20 cellular contexts compared by ENCODE assay signal in the genomic region with DNA sequence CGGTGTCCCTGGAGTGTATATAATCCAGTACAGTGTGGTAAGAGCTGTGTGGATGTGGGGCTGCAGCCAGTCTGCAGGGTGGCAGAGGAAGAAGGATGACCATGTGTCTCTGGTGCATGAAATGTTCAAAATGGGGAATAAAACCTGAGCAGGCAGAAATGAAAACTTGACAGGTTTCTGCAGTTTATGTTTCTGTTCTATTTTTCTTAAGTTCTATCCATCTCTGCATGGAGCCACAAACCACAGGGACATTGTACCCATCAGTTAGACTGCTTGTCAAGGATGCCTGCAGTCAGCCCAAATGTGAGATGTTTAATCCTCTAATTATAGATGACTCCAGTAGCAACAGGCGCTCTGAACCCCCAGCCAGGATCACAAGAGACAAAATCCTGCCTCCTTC.
A peak's percentile ranks its signal among the peaks of the same experiment; 100 is the strongest.
DNase-seq lines count a peak whose midpoint lies in the region; ATAC-seq and TF ChIP-seq lines count a peak whose summit lies in the region.
"Had no signal": no experiment of that assay in that cellular context is flagged by ENCODE, and none has a peak within 500 bp of the region (broad histone marks: within the 10 kb centered on the region; RNA-seq: fewer than 3 reads in every experiment).

No MANE protein-coding gene starts in this region.

- H3K27me3 ChIP-seq in GM23338 (ENCODE audit: insufficient read depth) (no peaks in the 10 kb centered on the region), left ventricle myocardium inferior (ENCODE audit: low read depth) (no peaks in the 10 kb centered on the region)
- H3K27me3 ChIP-seq: BE2C had no signal

- TF ChIP-seq CTCF in GM23338 (conservative IDR thresholded peaks at IDR 0.05; ENCODE audit: low read depth in 2 of 2) (peak in 1 of 2 experiments; percentile 25; a peak in 2 of 4 replicates), glutamatergic neuron (IDR thresholded peaks at IDR 0.05; ENCODE audit: partially characterized antibody, unreplicated experiment) (no peak), left ventricle myocardium inferior (IDR thresholded peaks at IDR 0.05; ENCODE audit: borderline replicate concordance) (no peak)

- H3K4me1 ChIP-seq in GM23338 (ENCODE audit: insufficient read depth) = no peaks in the 10 kb centered on the region
- no peaks in the 10 kb centered on the region for H3K4me1 ChIP-seq in left ventricle myocardium inferior
- H3K4me1 ChIP-seq: BE2C had no signal

- H3K79me2 ChIP-seq in GM23338 (replicated peaks; ENCODE audit: insufficient read depth) = no peaks in the 10 kb centered on the region

- H3K9me2 ChIP-seq in GM23338 (ENCODE audit: insufficient read depth) = no peaks in the 10 kb centered on the region; the same call in 1 of the 2 replicates

- H3K4me3 ChIP-seq in GM23338 = no peak overlapping the region
- H3K4me3 ChIP-seq in left ventricle myocardium inferior = no peak overlapping the region

- ATAC-seq in GM23338 = no peak

- H3K27me3 Mint-ChIP-seq in GM23338 (ENCODE audit: insufficient read depth, low read depth, poor library complexity) (no peaks in the 10 kb centered on the region), glutamatergic neuron (ENCODE audit: unreplicated experiment) (peaks cover 10% of the 10 kb centered on the region), immature natural killer cell (ENCODE audit: low read depth in 3 of 3) (peaks cover 4 to 7% (median 4%) of the 10 kb centered on the region in 3 donors)

- H3K9me3 ChIP-seq in left ventricle myocardium inferior (replicated peaks) = no peaks in the 10 kb centered on the region
- H3K9me3 ChIP-seq: BE2C had no signal

- DNase-seq in GM23338 (ENCODE audit: low spot score) = no peak
- peak; percentile 3 for DNase-seq in NCI-H69 (lab: John Stamatoyannopoulos, UW)
- peak; percentile 52 for DNase-seq in cerebellar cortex (ENCODE audit: low spot score)
- DNase-seq in glutamatergic neuron = no peak
- no peak for DNase-seq in immature natural killer cell
- no peak for DNase-seq in NCI-H1436 (lab: John Stamatoyannopoulos, UW)
- no peak for DNase-seq in left ventricle myocardium inferior
- DNase-seq: ACHN; BE2C; C1 segment of cervical spinal cord; CD4-positive, CD25-positive, alpha-beta regulatory T cell; CD8-positive, alpha-beta memory T cell; COR-L47; DMS 273 treated with DMSO at 0.1 percent for 48 hours; DMS53; DND-41; EL; GOT3; H9 had no signal

- H3K4me1 Mint-ChIP-seq in GM23338 (no peaks in the 10 kb centered on the region), glutamatergic neuron (ENCODE audit: low read depth, unreplicated experiment) (peaks cover 26% of the 10 kb centered on the region), immature natural killer cell (no peaks in the 10 kb centered on the region)
- H3K4me1 Mint-ChIP-seq: CD4-positive, CD25-positive, alpha-beta regulatory T cell; CD8-positive, alpha-beta memory T cell had no signal

- H3K36me3 ChIP-seq in GM23338 (ENCODE audit: insufficient read depth) (no peaks in the 10 kb centered on the region), left ventricle myocardium inferior (no peaks in the 10 kb centered on the region)
- H3K36me3 ChIP-seq: BE2C had no signal

- 0 out of 3 replicates have a peak, but pooled peaks cover 7% of the 10 kb centered on the region for H3K9me3 Mint-ChIP-seq in GM23338
- peaks cover 14% of the 10 kb centered on the region for H3K9me3 Mint-ChIP-seq in glutamatergic neuron (ENCODE audit: unreplicated experiment)
- peaks cover 0 to 14% (median 2%) of the 10 kb centered on the region in 6 donors for H3K9me3 Mint-ChIP-seq in immature natural killer cell

- H3K36me3 Mint-ChIP-seq in GM23338 (ENCODE audit: low read depth) = peaks cover 4% of the 10 kb centered on the region; the same call in 1 of the 3 replicates
- peaks cover 12% of the 10 kb centered on the region for H3K36me3 Mint-ChIP-seq in glutamatergic neuron (ENCODE audit: unreplicated experiment)
- H3K36me3 Mint-ChIP-seq in immature natural killer cell = no peaks in the 10 kb centered on the region
- H3K36me3 Mint-ChIP-seq: CD4-positive, CD25-positive, alpha-beta regulatory T cell; CD8-positive, alpha-beta memory T cell had no signal

- H3K4me2 ChIP-seq in GM23338 = no peak overlapping the region

- no peaks in the 10 kb centered on the region for H3F3A ChIP-seq in GM23338 (replicated peaks; ENCODE audit: low read depth)

- no peak overlapping the region for H3K27ac ChIP-seq in GM23338 (ENCODE audit: low read depth)
- H3K27ac ChIP-seq in left ventricle myocardium inferior (replicated peaks) = no peak overlapping the region
- H3K27ac ChIP-seq: HL-60 had no signal

- H2AFZ ChIP-seq in GM23338 = peak overlapping the region; percentile 64; the same call in 1 of the 2 replicates

- H3K4me3 Mint-ChIP-seq in GM23338 = no peak overlapping the region
- H3K4me3 Mint-ChIP-seq in glutamatergic neuron (ENCODE audit: unreplicated experiment) = no peak overlapping the region
- H3K4me3 Mint-ChIP-seq in immature natural killer cell = no peak overlapping the region
- H3K4me3 Mint-ChIP-seq: CD4-positive, CD25-positive, alpha-beta regulatory T cell; CD8-positive, alpha-beta memory T cell; H9 had no signal

- no peaks in the 10 kb centered on the region for H4K20me1 ChIP-seq in GM23338 (replicated peaks; ENCODE audit: insufficient read depth)

- H3K27ac Mint-ChIP-seq in GM23338 = peak overlapping the region; percentile 26; the same call in 1 of the 2 replicates
- H3K27ac Mint-ChIP-seq in glutamatergic neuron (ENCODE audit: unreplicated experiment) = peak overlapping the region; percentile 64
- no peak overlapping the region for H3K27ac Mint-ChIP-seq in immature natural killer cell
- H3K27ac Mint-ChIP-seq: CD4-positive, CD25-positive, alpha-beta regulatory T cell; CD8-positive, alpha-beta memory T cell had no signal

- intact Hi-C loops in left ventricle myocardium inferior (cut with micrococcal nuclease) = no loop called here

TF ChIP-seq in GM23338, 12 proteins besides CTCF, POLR2A, EP300 and RAD21 (continues in another document):
- TF ChIP-seq, protein P1, sequence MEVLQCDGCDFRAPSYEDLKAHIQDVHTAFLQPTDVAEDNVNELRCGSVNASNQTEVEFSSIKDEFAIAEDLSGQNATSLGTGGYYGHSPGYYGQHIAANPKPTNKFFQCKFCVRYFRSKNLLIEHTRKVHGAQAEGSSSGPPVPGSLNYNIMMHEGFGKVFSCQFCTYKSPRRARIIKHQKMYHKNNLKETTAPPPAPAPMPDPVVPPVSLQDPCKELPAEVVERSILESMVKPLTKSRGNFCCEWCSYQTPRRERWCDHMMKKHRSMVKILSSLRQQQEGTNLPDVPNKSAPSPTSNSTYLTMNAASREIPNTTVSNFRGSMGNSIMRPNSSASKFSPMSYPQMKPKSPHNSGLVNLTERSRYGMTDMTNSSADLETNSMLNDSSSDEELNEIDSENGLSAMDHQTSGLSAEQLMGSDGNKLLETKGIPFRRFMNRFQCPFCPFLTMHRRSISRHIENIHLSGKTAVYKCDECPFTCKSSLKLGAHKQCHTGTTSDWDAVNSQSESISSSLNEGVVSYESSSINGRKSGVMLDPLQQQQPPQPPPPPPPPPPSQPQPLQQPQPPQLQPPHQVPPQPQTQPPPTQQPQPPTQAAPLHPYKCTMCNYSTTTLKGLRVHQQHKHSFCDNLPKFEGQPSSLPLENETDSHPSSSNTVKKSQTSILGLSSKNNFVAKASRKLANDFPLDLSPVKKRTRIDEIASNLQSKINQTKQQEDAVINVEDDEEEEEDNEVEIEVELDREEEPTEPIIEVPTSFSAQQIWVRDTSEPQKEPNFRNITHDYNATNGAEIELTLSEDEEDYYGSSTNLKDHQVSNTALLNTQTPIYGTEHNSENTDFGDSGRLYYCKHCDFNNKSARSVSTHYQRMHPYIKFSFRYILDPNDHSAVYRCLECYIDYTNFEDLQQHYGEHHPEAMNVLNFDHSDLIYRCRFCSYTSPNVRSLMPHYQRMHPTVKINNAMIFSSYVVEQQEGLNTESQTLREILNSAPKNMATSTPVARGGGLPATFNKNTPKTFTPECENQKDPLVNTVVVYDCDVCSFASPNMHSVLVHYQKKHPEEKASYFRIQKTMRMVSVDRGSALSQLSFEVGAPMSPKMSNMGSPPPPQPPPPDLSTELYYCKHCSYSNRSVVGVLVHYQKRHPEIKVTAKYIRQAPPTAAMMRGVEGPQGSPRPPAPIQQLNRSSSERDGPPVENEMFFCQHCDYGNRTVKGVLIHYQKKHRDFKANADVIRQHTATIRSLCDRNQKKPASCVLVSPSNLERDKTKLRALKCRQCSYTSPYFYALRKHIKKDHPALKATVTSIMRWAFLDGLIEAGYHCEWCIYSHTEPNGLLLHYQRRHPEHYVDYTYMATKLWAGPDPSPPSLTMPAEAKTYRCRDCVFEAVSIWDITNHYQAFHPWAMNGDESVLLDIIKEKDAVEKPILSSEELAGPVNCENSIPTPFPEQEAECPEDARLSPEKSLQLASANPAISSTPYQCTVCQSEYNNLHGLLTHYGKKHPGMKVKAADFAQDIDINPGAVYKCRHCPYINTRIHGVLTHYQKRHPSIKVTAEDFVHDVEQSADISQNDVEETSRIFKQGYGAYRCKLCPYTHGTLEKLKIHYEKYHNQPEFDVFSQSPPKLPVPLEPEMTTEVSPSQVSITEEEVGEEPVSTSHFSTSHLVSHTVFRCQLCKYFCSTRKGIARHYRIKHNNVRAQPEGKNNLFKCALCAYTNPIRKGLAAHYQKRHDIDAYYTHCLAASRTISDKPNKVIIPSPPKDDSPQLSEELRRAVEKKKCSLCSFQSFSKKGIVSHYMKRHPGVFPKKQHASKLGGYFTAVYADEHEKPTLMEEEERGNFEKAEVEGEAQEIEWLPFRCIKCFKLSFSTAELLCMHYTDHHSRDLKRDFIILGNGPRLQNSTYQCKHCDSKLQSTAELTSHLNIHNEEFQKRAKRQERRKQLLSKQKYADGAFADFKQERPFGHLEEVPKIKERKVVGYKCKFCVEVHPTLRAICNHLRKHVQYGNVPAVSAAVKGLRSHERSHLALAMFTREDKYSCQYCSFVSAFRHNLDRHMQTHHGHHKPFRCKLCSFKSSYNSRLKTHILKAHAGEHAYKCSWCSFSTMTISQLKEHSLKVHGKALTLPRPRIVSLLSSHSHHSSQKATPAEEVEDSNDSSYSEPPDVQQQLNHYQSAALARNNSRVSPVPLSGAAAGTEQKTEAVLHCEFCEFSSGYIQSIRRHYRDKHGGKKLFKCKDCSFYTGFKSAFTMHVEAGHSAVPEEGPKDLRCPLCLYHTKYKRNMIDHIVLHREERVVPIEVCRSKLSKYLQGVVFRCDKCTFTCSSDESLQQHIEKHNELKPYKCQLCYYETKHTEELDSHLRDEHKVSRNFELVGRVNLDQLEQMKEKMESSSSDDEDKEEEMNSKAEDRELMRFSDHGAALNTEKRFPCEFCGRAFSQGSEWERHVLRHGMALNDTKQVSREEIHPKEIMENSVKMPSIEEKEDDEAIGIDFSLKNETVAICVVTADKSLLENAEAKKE (CRISPR knock-in tag; IDR thresholded peaks at IDR 0.05) = no peak
- TF ChIP-seq NANOG (IDR thresholded peaks at IDR 0.05; ENCODE audit: borderline replicate concordance) = no peak
- TF ChIP-seq CREB1 (CRISPR knock-in tag; IDR thresholded peaks at IDR 0.05; ENCODE audit: low read depth) = no peak

Comparison
In these comparisons a context has a peak if more than half of its experiments do, and no peak if none do; other contexts are left out.
1. DNase-seq: peak in NCI-H69 (single experiment) and cerebellar cortex (single experiment); none in GM23338 (single experiment), glutamatergic neuron (single experiment), immature natural killer cell (0 of 3), NCI-H1436 (single experiment) and left ventricle myocardium inferior (single experiment).
2. H3K27ac Mint-ChIP-seq: peak in GM23338 (single experiment) and glutamatergic neuron (single experiment); none in immature natural killer cell (0 of 6).